ENCODE assay signal across 22 cellular contexts in the genomic region with DNA sequence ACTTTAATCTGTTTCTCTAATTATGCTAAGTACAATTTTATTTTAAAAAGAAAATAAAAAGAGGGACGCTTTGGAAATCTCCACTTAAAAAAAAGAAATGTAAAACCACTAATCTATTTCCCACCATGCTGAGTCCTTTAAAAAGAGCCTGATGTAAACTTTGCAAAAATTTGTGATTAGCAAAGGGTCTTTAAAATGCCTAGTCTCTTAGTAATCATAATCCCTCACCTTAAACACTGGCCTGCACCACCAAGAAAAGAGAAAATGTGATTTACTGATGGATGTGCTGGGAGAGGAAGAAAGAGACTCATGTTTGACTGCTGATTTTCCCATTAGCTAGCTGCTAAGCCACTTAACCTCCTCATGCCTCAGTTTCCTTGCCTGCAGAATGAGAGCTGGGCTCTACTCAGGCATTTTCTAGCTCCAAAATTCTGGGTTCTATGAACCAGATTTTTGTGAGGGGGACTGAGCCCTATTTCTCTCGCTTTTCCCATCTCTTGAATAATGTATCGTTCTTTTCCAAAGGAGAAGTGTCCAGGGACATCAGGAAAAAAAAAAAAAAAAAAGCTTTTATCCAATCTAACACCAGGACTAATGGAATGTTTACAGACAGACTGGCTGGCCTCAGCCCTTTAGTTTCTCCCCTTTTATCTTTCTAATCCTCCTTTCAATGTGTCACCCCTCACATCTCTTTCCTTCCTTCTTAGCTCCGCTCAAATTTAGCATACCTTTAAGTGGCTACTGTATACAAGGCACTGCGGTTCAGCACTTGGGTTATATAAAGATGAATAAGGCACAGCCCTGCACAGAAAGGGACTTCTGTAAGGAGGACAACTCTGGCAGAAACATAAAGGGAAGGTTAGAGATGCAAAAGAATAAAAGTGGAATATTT.
A peak's percentile ranks its signal among the peaks of the same experiment; 100 is the strongest.
DNase-seq lines count a peak whose midpoint lies in the region; TF ChIP-seq lines count a peak whose summit lies in the region.
"Had no signal": no experiment of that assay in that cellular context is flagged by ENCODE, and none has a peak within 500 bp of the region (broad histone marks: within the 10 kb centered on the region; RNA-seq: fewer than 3 reads in every experiment).

No MANE protein-coding gene starts in this region.

- H3K4me3 Mint-ChIP-seq in Caco-2 (ENCODE audit: unreplicated experiment), result no peak overlapping the region
- no peak overlapping the region for H3K4me3 Mint-ChIP-seq in endodermal cell
- H3K4me3 Mint-ChIP-seq in activated naive CD4-positive, alpha-beta T cell treated with anti-CD3 and anti-CD28 coated beads for 36 hours, result no peak overlapping the region
- H3K4me3 Mint-ChIP-seq: CD4-positive, alpha-beta memory T cell had no signal

- H3K9me3 ChIP-seq in Caco-2, result no peaks in the 10 kb centered on the region
- no peaks in the 10 kb centered on the region for H3K9me3 ChIP-seq in HUES6 (ENCODE audit: control insufficient read depth, insufficient read depth, low read depth, low read length)
- no peaks in the 10 kb centered on the region for H3K9me3 ChIP-seq in endodermal cell (ENCODE audit: control insufficient read depth, low read length)
- H3K9me3 ChIP-seq in mesodermal cell (ENCODE audit: control insufficient read depth, low read length), result no peaks in the 10 kb centered on the region
- H3K9me3 ChIP-seq: BLaER1 treated with 17β-estradiol and CSF1 and Interleukin-3, amounts not matched to agents 10 nM and 100 nM had no signal

- H3K4me1 ChIP-seq in Caco-2 (peaks cover 15% of the 10 kb centered on the region), HUES6 (ENCODE audit: control insufficient read depth, insufficient read depth, low read length) (peaks cover 34% of the 10 kb centered on the region), endodermal cell (ENCODE audit: control insufficient read depth, insufficient read depth, low read length) (peaks cover 20% of the 10 kb centered on the region), mesodermal cell (ENCODE audit: control insufficient read depth, insufficient read depth, low read length, poor library complexity, severe bottlenecking) (peaks cover 18% of the 10 kb centered on the region)

- no TSS peak for BruUV-seq in Caco-2 (replicated peaks; lab: Mats Ljungman, UMichigan)

- DNase-seq in Caco-2 (no peak), endodermal cell (no peak), GM10248 (ENCODE audit: extremely low spot score) (no peak), kidney glomerular epithelial cell (lab: John Stamatoyannopoulos, UW) (no peak), HuH-7.5 (ENCODE audit: low spot score) (no peak)
- DNase-seq in activated naive CD4-positive, alpha-beta T cell treated with anti-CD3 and anti-CD28 coated beads for 36 hours, result no peak
- DNase-seq: ACHN; CD4-positive, alpha-beta memory T cell; KG1; NCI-H1092 treated with DMSO at 0.1 percent for 48 hours; NCI-H1436 treated with DMSO at 0.1 percent for 48 hours; NCI-H1930; NCI-H2227 treated with DMSO at 0.1 percent for 48 hours; NCI-H510A; NCI-H748 treated with DMSO at 0.1 percent for 48 hours; SHP77 treated with DMSO at 0.1 percent for 48 hours had no signal

- no peak overlapping the region for H3K4me3 ChIP-seq in Caco-2 (ENCODE audit: low read depth, low read length)
- H3K4me3 ChIP-seq in HUES6 (ENCODE audit: low read depth, low read length), result no peak overlapping the region
- H3K4me3 ChIP-seq in endodermal cell (ENCODE audit: low read length), result peak overlapping the region; percentile 37
- H3K4me3 ChIP-seq in mesodermal cell (ENCODE audit: extremely low read depth, insufficient read depth, low read length, poor library complexity, severe bottlenecking), result no peak overlapping the region
- H3K4me3 ChIP-seq: BLaER1 treated with 17β-estradiol and CSF1 and Interleukin-3, amounts not matched to agents 10 nM and 100 nM; SK-N-MC had no signal

- H3K27me3 ChIP-seq in Caco-2 (replicated peaks; ENCODE audit: control insufficient read depth, insufficient read depth, low read length) (no peaks in the 10 kb centered on the region), HUES6 (ENCODE audit: control insufficient read depth, insufficient read depth, low read length) (no peaks in the 10 kb centered on the region), endodermal cell (ENCODE audit: control insufficient read depth, insufficient read depth, low read length, poor library complexity, severe bottlenecking) (no peaks in the 10 kb centered on the region)
- H3K27me3 ChIP-seq: BLaER1 treated with 17β-estradiol and CSF1 and Interleukin-3, amounts not matched to agents 10 nM and 100 nM had no signal

- H3K27ac Mint-ChIP-seq in Caco-2 (ENCODE audit: unreplicated experiment), result peak overlapping the region; percentile 42
- H3K27ac Mint-ChIP-seq in endodermal cell, result peak overlapping the region; percentile 85
- H3K27ac Mint-ChIP-seq in activated naive CD4-positive, alpha-beta T cell treated with anti-CD3 and anti-CD28 coated beads for 36 hours, result no peak overlapping the region

- POLR2A ChIA-PET in Caco-2 (lab: Charles Lee) (interaction anchor here (0.5 to 0.6 kb wide), 2 partner anchors 39 to 126 kb away, joined by 6 read pairs; no protein-coding TSS in a partner anchor), GM10248 (lab: Yijun Ruan, JAX) (interaction anchor here (0.7 kb wide), 1 partner anchor 10 kb away, joined by 7 read pairs; no protein-coding TSS in a partner anchor)

- H3K9me3 Mint-ChIP-seq in Caco-2 (ENCODE audit: unreplicated experiment) (no peaks in the 10 kb centered on the region), endodermal cell (no peaks in the 10 kb centered on the region)
- H3K9me3 Mint-ChIP-seq in activated naive CD4-positive, alpha-beta T cell treated with anti-CD3 and anti-CD28 coated beads for 36 hours, result no peaks in the 10 kb centered on the region
- H3K9me3 Mint-ChIP-seq: CD4-positive, alpha-beta memory T cell had no signal

- intact Hi-C loops in Caco-2 (cut with micrococcal nuclease; ENCODE audit: unreplicated experiment), result no loop called here
- intact Hi-C loops in activated naive CD4-positive, alpha-beta T cell treated with anti-CD3 and anti-CD28 coated beads for 36 hours (cut with micrococcal nuclease), result loop anchor here (10.0 kb wide), 1 partner anchor 433 kb away; a partner anchor contains a TSS

- peak overlapping the region; percentile 46 for H3K27ac ChIP-seq in HUES6 (ENCODE audit: low read depth, low read length)
- peak overlapping the region; percentile 1 for H3K27ac ChIP-seq in endodermal cell (ENCODE audit: low read depth, low read length)
- peak overlapping the region; percentile 57 for H3K27ac ChIP-seq in mesodermal cell (ENCODE audit: low read depth, low read length, severe bottlenecking)
- H3K27ac ChIP-seq: 22Rv1; BLaER1 treated with 17β-estradiol and CSF1 and Interleukin-3, amounts not matched to agents 10 nM and 100 nM; RWPE1; SK-N-MC had no signal

- TF ChIP-seq CTCF in Caco-2 (IDR thresholded peaks at IDR 0.05; ENCODE audit: insufficient read depth in 1 of 2, low read depth in 1 of 2, low read length in 1 of 2, severe bottlenecking in 1 of 2, unreplicated experiment in 1 of 2) (no peak), endodermal cell (conservative IDR thresholded peaks at IDR 0.05) (no peak), GM10248 (IDR thresholded peaks at IDR 0.05; ENCODE audit: control extremely low read depth, extremely low read depth, low read depth, missing control alignments) (no peak)

- H3K9ac ChIP-seq in HUES6 (ENCODE audit: low read length) (no peak overlapping the region), endodermal cell (ENCODE audit: extremely low read depth, low read length, poor library complexity, severe bottlenecking) (peak overlapping the region; percentile 1)
- H3K9ac ChIP-seq: BLaER1 treated with 17β-estradiol and CSF1 and Interleukin-3, amounts not matched to agents 10 nM and 100 nM had no signal

- H3K36me3 ChIP-seq in Caco-2 (ENCODE audit: control insufficient read depth, insufficient read depth, low read length) (no peaks in the 10 kb centered on the region; the same call in 1 of the 2 replicates), HUES6 (ENCODE audit: control insufficient read depth, insufficient read depth, low read length) (no peaks in the 10 kb centered on the region), endodermal cell (ENCODE audit: control insufficient read depth, insufficient read depth, low read length) (no peaks in the 10 kb centered on the region), mesodermal cell (ENCODE audit: control insufficient read depth, insufficient read depth, low read length) (no peaks in the 10 kb centered on the region)
- H3K36me3 ChIP-seq: BLaER1 treated with 17β-estradiol and CSF1 and Interleukin-3, amounts not matched to agents 10 nM and 100 nM had no signal

- no peaks in the 10 kb centered on the region for H3K27me3 Mint-ChIP-seq in Caco-2 (ENCODE audit: insufficient read depth, unreplicated experiment)
- H3K27me3 Mint-ChIP-seq in endodermal cell (ENCODE audit: insufficient read depth), result no peaks in the 10 kb centered on the region
- H3K27me3 Mint-ChIP-seq in activated naive CD4-positive, alpha-beta T cell treated with anti-CD3 and anti-CD28 coated beads for 36 hours (ENCODE audit: low read depth), result no peaks in the 10 kb centered on the region
- H3K27me3 Mint-ChIP-seq: CD4-positive, alpha-beta memory T cell had no signal

- 0 to 17% methylated on average over 1 to 5 of the region's 5 CpGs for WGBS in endodermal cell (ENCODE audit: insufficient coverage in 1 of 2, insufficient read length in 1 of 2), 2 experiments
- 13 to 47% methylated on average over 1 to 3 of the region's 5 CpGs for WGBS in mesodermal cell (ENCODE audit: insufficient coverage in 2 of 2), 2 experiments

- H3K36me3 Mint-ChIP-seq in Caco-2 (ENCODE audit: insufficient read depth, unreplicated experiment), result peaks cover 31% of the 10 kb centered on the region
- peaks cover 2% of the 10 kb centered on the region for H3K36me3 Mint-ChIP-seq in endodermal cell (ENCODE audit: low read depth)
- H3K36me3 Mint-ChIP-seq in activated naive CD4-positive, alpha-beta T cell treated with anti-CD3 and anti-CD28 coated beads for 36 hours (ENCODE audit: low read depth), result peaks cover 7% of the 10 kb centered on the region

- CTCF ChIA-PET in Caco-2 (lab: Charles Lee) (no interaction called here), GM10248 (lab: Yijun Ruan, JAX) (no interaction called here)
- CTCF ChIA-PET in activated naive CD4-positive, alpha-beta T cell treated with anti-CD3 and anti-CD28 coated beads for 36 hours (lab: Charles Lee), result interaction anchor here (0.7 kb wide), 1 partner anchor 19 kb away, joined by 4 read pairs; no protein-coding TSS in a partner anchor

- H3K4me1 Mint-ChIP-seq in Caco-2 (ENCODE audit: low read depth, unreplicated experiment), result peaks cover 14% of the 10 kb centered on the region
- H3K4me1 Mint-ChIP-seq in endodermal cell, result peaks cover 51% of the 10 kb centered on the region
- peaks cover 4% of the 10 kb centered on the region for H3K4me1 Mint-ChIP-seq in activated naive CD4-positive, alpha-beta T cell treated with anti-CD3 and anti-CD28 coated beads for 36 hours (ENCODE audit: low read depth)

Comparison
In these comparisons a context has a peak if more than half of its experiments do, and no peak if none do; other contexts are left out.
1. H3K27ac ChIP-seq: peak in every context shown above with its lines; median percentile 57 in mesodermal cell; 46 in HUES6; 1 in endodermal cell.